ENCODE assay signal across 1 cellular context in the genomic region with DNA sequence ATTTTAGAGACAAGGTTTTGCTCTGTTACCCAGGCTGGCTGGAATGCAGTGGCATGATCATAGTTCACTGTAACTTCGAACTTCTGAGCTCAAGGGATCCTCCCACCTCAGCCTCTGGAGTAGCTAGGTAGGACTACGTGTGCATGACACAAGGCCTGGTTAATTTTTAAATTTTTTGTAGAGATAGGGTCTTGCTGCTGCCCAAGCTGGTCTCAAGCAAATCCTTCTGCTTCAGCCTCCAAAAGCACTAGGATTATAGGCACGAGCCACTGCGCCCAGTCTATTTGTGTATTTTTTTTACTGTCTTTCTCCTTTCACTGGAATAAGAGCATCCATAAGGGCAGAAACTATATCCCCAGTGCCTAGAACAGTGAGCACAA.
TF ChIP-seq lines count a peak whose summit lies in the region.

No MANE protein-coding gene starts in this region.

TF ChIP-seq in HepG2, 621 proteins besides CTCF, POLR2A, EP300 and RAD21 (continued from another document and continues in another):
- TF ChIP-seq, protein P1, sequence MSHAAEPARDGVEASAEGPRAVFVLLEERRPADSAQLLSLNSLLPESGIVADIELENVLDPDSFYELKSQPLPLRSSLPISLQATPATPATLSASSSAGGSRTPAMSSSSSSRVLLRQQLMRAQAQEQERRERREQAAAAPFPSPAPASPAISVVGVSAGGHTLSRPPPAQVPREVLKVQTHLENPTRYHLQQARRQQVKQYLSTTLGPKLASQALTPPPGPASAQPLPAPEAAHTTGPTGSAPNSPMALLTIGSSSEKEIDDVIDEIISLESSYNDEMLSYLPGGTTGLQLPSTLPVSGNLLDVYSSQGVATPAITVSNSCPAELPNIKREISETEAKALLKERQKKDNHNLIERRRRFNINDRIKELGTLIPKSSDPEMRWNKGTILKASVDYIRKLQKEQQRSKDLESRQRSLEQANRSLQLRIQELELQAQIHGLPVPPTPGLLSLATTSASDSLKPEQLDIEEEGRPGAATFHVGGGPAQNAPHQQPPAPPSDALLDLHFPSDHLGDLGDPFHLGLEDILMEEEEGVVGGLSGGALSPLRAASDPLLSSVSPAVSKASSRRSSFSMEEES (CRISPR knock-in tag; IDR thresholded peaks at IDR 0.05) = peak; percentile 44; the same call in 1 of the 2 replicates
- no peak for TF ChIP-seq SP140L (CRISPR knock-in tag; IDR thresholded peaks at IDR 0.05; ENCODE audit: borderline replicate concordance)
- no peak for TF ChIP-seq U2AF1 (optimal IDR thresholded peaks at IDR 0.05; ENCODE audit: low read depth, low read length)
- TF ChIP-seq ZBTB4 (CRISPR knock-in tag; IDR thresholded peaks at IDR 0.05; ENCODE audit: borderline replicate concordance) = no peak
- TF ChIP-seq MXD4 (CRISPR knock-in tag; IDR thresholded peaks at IDR 0.05) = peak; percentile 47; the same call in 1 of the 2 replicates
- peak; percentile 57; the same call in 1 of the 2 replicates for TF ChIP-seq FOXK1 (CRISPR knock-in tag; IDR thresholded peaks at IDR 0.05; ENCODE audit: borderline replicate concordance, low read depth)
- TF ChIP-seq KDM5B (CRISPR knock-in tag; IDR thresholded peaks at IDR 0.05; ENCODE audit: borderline replicate concordance) = no peak
- TF ChIP-seq ZNF576 (CRISPR knock-in tag; IDR thresholded peaks at IDR 0.05) = no peak
- TF ChIP-seq THAP11 (CRISPR knock-in tag; IDR thresholded peaks at IDR 0.05) = no peak; the same call in 1 of the 2 replicates
- TF ChIP-seq ELF3 (CRISPR knock-in tag; IDR thresholded peaks at IDR 0.05) = peak; percentile 46; the same call in 1 of the 2 replicates
- TF ChIP-seq, protein P2, sequence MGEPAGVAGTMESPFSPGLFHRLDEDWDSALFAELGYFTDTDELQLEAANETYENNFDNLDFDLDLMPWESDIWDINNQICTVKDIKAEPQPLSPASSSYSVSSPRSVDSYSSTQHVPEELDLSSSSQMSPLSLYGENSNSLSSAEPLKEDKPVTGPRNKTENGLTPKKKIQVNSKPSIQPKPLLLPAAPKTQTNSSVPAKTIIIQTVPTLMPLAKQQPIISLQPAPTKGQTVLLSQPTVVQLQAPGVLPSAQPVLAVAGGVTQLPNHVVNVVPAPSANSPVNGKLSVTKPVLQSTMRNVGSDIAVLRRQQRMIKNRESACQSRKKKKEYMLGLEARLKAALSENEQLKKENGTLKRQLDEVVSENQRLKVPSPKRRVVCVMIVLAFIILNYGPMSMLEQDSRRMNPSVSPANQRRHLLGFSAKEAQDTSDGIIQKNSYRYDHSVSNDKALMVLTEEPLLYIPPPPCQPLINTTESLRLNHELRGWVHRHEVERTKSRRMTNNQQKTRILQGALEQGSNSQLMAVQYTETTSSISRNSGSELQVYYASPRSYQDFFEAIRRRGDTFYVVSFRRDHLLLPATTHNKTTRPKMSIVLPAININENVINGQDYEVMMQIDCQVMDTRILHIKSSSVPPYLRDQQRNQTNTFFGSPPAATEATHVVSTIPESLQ (CRISPR knock-in tag; conservative IDR thresholded peaks at IDR 0.05) = no peak
- TF ChIP-seq PAXIP1 (CRISPR knock-in tag; conservative IDR thresholded peaks at IDR 0.05) = peak; percentile 93
- TF ChIP-seq, protein P3, sequence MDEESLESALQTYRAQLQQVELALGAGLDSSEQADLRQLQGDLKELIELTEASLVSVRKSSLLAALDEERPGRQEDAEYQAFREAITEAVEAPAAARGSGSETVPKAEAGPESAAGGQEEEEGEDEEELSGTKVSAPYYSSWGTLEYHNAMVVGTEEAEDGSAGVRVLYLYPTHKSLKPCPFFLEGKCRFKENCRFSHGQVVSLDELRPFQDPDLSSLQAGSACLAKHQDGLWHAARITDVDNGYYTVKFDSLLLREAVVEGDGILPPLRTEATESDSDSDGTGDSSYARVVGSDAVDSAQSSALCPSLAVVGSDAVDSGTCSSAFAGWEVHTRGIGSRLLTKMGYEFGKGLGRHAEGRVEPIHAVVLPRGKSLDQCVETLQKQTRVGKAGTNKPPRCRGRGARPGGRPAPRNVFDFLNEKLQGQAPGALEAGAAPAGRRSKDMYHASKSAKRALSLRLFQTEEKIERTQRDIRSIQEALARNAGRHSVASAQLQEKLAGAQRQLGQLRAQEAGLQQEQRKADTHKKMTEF (CRISPR knock-in tag; IDR thresholded peaks at IDR 0.05) = peak; percentile 54; the same call in 1 of the 2 replicates
- TF ChIP-seq ZNF615 (CRISPR knock-in tag; IDR thresholded peaks at IDR 0.05; ENCODE audit: borderline replicate concordance) = no peak
- no peak for TF ChIP-seq ZMAT3 (CRISPR knock-in tag; conservative IDR thresholded peaks at IDR 0.05)
- no peak for TF ChIP-seq DZIP1 (CRISPR knock-in tag; IDR thresholded peaks at IDR 0.05)
- TF ChIP-seq ZNF7 (CRISPR knock-in tag; IDR thresholded peaks at IDR 0.05) = no peak
- no peak for TF ChIP-seq ZNF788 (CRISPR knock-in tag; IDR thresholded peaks at IDR 0.05; ENCODE audit: borderline replicate concordance)
- TF ChIP-seq ZNF784 (CRISPR knock-in tag; IDR thresholded peaks at IDR 0.05; ENCODE audit: borderline replicate concordance) = no peak
- TF ChIP-seq ARID3A (IDR thresholded peaks at IDR 0.05; ENCODE audit: low read depth, low read length) = 0 out of 2 replicates have a peak, but pooled peaks have one; percentile 34
- no peak for TF ChIP-seq SP1 (IDR thresholded peaks at IDR 0.05)
- no peak for TF ChIP-seq SP1 (CRISPR knock-in tag; IDR thresholded peaks at IDR 0.05)
- TF ChIP-seq, protein P4, sequence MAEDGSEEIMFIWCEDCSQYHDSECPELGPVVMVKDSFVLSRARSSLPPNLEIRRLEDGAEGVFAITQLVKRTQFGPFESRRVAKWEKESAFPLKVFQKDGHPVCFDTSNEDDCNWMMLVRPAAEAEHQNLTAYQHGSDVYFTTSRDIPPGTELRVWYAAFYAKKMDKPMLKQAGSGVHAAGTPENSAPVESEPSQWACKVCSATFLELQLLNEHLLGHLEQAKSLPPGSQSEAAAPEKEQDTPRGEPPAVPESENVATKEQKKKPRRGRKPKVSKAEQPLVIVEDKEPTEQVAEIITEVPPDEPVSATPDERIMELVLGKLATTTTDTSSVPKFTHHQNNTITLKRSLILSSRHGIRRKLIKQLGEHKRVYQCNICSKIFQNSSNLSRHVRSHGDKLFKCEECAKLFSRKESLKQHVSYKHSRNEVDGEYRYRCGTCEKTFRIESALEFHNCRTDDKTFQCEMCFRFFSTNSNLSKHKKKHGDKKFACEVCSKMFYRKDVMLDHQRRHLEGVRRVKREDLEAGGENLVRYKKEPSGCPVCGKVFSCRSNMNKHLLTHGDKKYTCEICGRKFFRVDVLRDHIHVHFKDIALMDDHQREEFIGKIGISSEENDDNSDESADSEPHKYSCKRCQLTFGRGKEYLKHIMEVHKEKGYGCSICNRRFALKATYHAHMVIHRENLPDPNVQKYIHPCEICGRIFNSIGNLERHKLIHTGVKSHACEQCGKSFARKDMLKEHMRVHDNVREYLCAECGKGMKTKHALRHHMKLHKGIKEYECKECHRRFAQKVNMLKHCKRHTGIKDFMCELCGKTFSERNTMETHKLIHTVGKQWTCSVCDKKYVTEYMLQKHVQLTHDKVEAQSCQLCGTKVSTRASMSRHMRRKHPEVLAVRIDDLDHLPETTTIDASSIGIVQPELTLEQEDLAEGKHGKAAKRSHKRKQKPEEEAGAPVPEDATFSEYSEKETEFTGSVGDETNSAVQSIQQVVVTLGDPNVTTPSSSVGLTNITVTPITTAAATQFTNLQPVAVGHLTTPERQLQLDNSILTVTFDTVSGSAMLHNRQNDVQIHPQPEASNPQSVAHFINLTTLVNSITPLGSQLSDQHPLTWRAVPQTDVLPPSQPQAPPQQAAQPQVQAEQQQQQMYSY (CRISPR knock-in tag; IDR thresholded peaks at IDR 0.05) = no peak
- no peak for TF ChIP-seq ZNF44 (CRISPR knock-in tag; IDR thresholded peaks at IDR 0.05)
